Comparison of ENCODE assay signal across 20 cellular contexts in genomic region chr4:116930329-116930728, GRCh38.
A peak's percentile ranks its signal among the peaks of the same experiment; 100 is the strongest.
DNase-seq lines count a peak whose midpoint lies in the region; ATAC-seq, FAIRE-seq and TF ChIP-seq lines count a peak whose summit lies in the region.
"Had no signal": no experiment of that assay in that cellular context is flagged by ENCODE, and none has a peak within 500 bp of the region (broad histone marks: within the 10 kb centered on the region; RNA-seq: fewer than 3 reads in every experiment).

No MANE protein-coding gene starts in this region.

- H3K9me1 ChIP-seq in K562 (ENCODE audit: control insufficient read depth, insufficient read depth, low read length), result no peaks in the 10 kb centered on the region

- WGBS in A549 (ENCODE audit: missing lambda C conversion rate), result 17% methylated on average over 1 of the region's 1 CpG
- 0% methylated on average over 1 of the region's 1 CpG for WGBS in K562 (ENCODE audit: insufficient coverage, low coverage, missing lambda C conversion rate)
- 60 to 77% methylated on average over 1 of the region's 1 CpG for WGBS in pancreas, 2 donors

- TF ChIP-seq EP300 in A549 (IDR thresholded peaks at IDR 0.05) (no peak), K562 (IDR thresholded peaks at IDR 0.05; ENCODE audit: low read length) (no peak)

- POLR2A ChIA-PET in A549 (lab: Yijun Ruan, JAX), result no interaction called here
- POLR2A ChIA-PET in K562 (lab: Yijun Ruan, JAX), result no interaction called here

- TF ChIP-seq POLR2A in A549 (IDR thresholded peaks at IDR 0.05; ENCODE audit: low read length), result no peak
- no peak for TF ChIP-seq POLR2A in K562 (conservative IDR thresholded peaks at IDR 0.05)

- no peak for ATAC-seq in A549
- ATAC-seq in K562, result no peak
- ATAC-seq in pancreas, result no peak
- ATAC-seq in HG02938 (IDR thresholded peaks at IDR 0.05; ENCODE audit: unreplicated experiment), result no peak

- TF ChIP-seq CTCF in A549 (IDR thresholded peaks at IDR 0.05), result no peak
- no peak for TF ChIP-seq CTCF in K562 (IDR thresholded peaks at IDR 0.05 in 2 of 3, conservative IDR thresholded peaks at IDR 0.05 in 1 of 3; ENCODE audit: insufficient read depth in 2 of 3, low read depth in 1 of 3, low read length in 3 of 3)
- TF ChIP-seq CTCF in pancreas (IDR thresholded peaks at IDR 0.05), result no peak

- no TSS peak for BruUV-seq in K562 (replicated peaks; lab: Mats Ljungman, UMichigan)

- no peak overlapping the region for H3K27ac ChIP-seq in A549
- no peak overlapping the region for H3K27ac ChIP-seq in K562 (ENCODE audit: extremely low read depth, low read depth, low read length)
- H3K27ac ChIP-seq in pancreas, result no peak overlapping the region

- CTCF ChIA-PET in A549 (lab: Yijun Ruan, JAX) (no interaction called here), K562 (lab: Yijun Ruan, JAX; ENCODE audit: low intra/inter-chr PET ratio) (no interaction called here)

- intact Hi-C loops in K562 (cut with micrococcal nuclease) (no loop called here), pancreas (cut with DNase I) (no loop called here)

- H3K4me2 ChIP-seq in A549 (no peak overlapping the region), K562 (ENCODE audit: insufficient read depth, low read length) (no peak overlapping the region)

- no peaks in the 10 kb centered on the region for H3K9me3 ChIP-seq in A549
- H3K9me3 ChIP-seq in K562 (replicated peaks; ENCODE audit: control insufficient read depth, insufficient read depth, low read depth, low read length), result no peaks in the 10 kb centered on the region
- no peaks in the 10 kb centered on the region for H3K9me3 ChIP-seq in pancreas
- no peaks in the 10 kb centered on the region for H3K9me3 ChIP-seq in MG63

- H3K4me3 ChIP-seq in A549 (no peak overlapping the region), K562 (no peak overlapping the region), pancreas (no peak overlapping the region), MG63 (no peak overlapping the region)

- H3K9ac ChIP-seq in K562 (ENCODE audit: insufficient read depth in 1 of 2, low read depth in 2 of 2, low read length in 2 of 2), result no peak overlapping the region

- no peak for TF ChIP-seq RAD21 in A549 (conservative IDR thresholded peaks at IDR 0.05 in 1 of 2, IDR thresholded peaks at IDR 0.05 in 1 of 2)
- no peak for TF ChIP-seq RAD21 in K562 (CRISPR knock-in tag; conservative IDR thresholded peaks at IDR 0.05 in 1 of 2, IDR thresholded peaks at IDR 0.05 in 1 of 2)

- in situ Hi-C loops in K562 (cut with MboI), result no loop called here

- H3K36me3 ChIP-seq in K562 (ENCODE audit: control insufficient read depth, insufficient read depth, low read length) (no peaks in the 10 kb centered on the region), pancreas (no peaks in the 10 kb centered on the region), MG63 (no peaks in the 10 kb centered on the region)

- no peaks in the 10 kb centered on the region for H4K20me1 ChIP-seq in K562 (replicated peaks; ENCODE audit: control insufficient read depth, insufficient read depth, low read length)

- H3K79me2 ChIP-seq in K562 (ENCODE audit: control insufficient read depth, insufficient read depth, low read length), result no peaks in the 10 kb centered on the region

- H2AFZ ChIP-seq in K562 (ENCODE audit: low read depth, low read length), result no peak overlapping the region

- H3K27me3 ChIP-seq in K562 (ENCODE audit: control insufficient read depth in 2 of 2, insufficient read depth in 2 of 2, low read length in 2 of 2), result no peaks in the 10 kb centered on the region
- peaks cover 0 to 3% (median 0%) of the 10 kb centered on the region in 4 donors for H3K27me3 ChIP-seq in pancreas
- H3K27me3 ChIP-seq in MG63, result no peaks in the 10 kb centered on the region

- no peaks in the 10 kb centered on the region for H3K4me1 ChIP-seq in A549
- no peaks in the 10 kb centered on the region for H3K4me1 ChIP-seq in K562 (replicated peaks in 1 of 2; ENCODE audit: control insufficient read depth in 2 of 2, insufficient read depth in 2 of 2, low read length in 2 of 2)
- H3K4me1 ChIP-seq in pancreas, result no peaks in the 10 kb centered on the region

- DNase-seq in A549 (ENCODE audit: low read depth in 1 of 2, low spot score in 1 of 2), result no peak
- no peak for DNase-seq in K562 (ENCODE audit: extremely low read depth in 1 of 4, low spot score in 3 of 4)
- DNase-seq in pancreas, result no peak
- DNase-seq in MG63, result no peak
- no peak for DNase-seq in Ammon's horn (ENCODE audit: low spot score)
- DNase-seq: ACHN; AML-193; C1 segment of cervical spinal cord; Calu3; CD4-positive, alpha-beta memory T cell; COR-L47; DMS53; DMS79 treated with DMSO at 0.1 percent for 48 hours; GF-D8; GOT3; H7; HCEC 1CT had no signal

- no peak for FAIRE-seq in A549 (lab: Jason Lieb, UNC)
- FAIRE-seq in K562 (lab: Jason Lieb, UNC), result no peak
- FAIRE-seq in pancreas (lab: Jason Lieb, UNC), result peak; percentile 57
- FAIRE-seq: GM12891, GM18507 had no signal

TF ChIP-seq in A549, 52 proteins besides CTCF, POLR2A, EP300 and RAD21:
- no peak for TF ChIP-seq PHF8 (IDR thresholded peaks at IDR 0.05; ENCODE audit: borderline replicate concordance, low read depth)
- peak; percentile 57 for TF ChIP-seq MAFK (IDR thresholded peaks at IDR 0.05; ENCODE audit: partially characterized antibody)

TF ChIP-seq in K562, 482 proteins besides CTCF, POLR2A, EP300 and RAD21:
- no peak for TF ChIP-seq STAT6 (CRISPR knock-in tag; IDR thresholded peaks at IDR 0.05)
- peak; percentile 25; the same call in 1 of the 2 replicates for TF ChIP-seq MAFF (IDR thresholded peaks at IDR 0.05; ENCODE audit: low read length)
- TF ChIP-seq ZNF175 (CRISPR knock-in tag; IDR thresholded peaks at IDR 0.05; ENCODE audit: low read depth), result no peak
- peak; percentile 38; the same call in 1 of the 2 replicates for TF ChIP-seq MAFK (IDR thresholded peaks at IDR 0.05; ENCODE audit: low read length)
- TF ChIP-seq C11orf30 (IDR thresholded peaks at IDR 0.05; ENCODE audit: low read depth), result peak; percentile 56
- peak; percentile 82 for TF ChIP-seq ZNF316 (IDR thresholded peaks at IDR 0.05)

Comparison
In these comparisons a context has a peak if more than half of its experiments do, and no peak if none do; other contexts are left out.
1. Of the 35 proteins assayed by ChIP-seq in both K562 and A549: peak only in K562: none; only in A549: none; in both: MAFK; in neither: 34.